19 cellular contexts compared by ENCODE assay signal in the genomic region with DNA sequence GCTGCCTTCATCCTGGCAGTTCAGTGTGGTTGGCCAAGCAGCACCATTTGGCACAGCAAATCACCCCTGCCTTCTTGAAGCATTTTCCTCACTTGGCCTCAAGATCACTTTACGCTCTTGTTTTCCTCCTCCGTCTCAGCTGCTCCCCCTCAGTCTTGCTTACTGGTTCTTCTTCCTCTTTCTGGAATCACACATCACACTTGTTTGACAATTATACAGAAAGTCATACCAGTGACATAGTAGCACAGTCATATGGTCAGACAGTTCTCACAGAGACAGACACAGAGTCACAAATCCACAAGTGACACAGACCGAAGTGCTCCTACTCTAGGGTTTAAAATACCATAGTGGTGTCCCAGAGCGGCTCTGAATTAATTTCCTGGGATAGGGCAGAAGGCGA. TPM values are rescaled to one million over a fixed set of nuclear protein-coding genes. Genes with fewer than 3 reads are reported as not detected.
A peak's percentile ranks its signal among the peaks of the same experiment; 100 is the strongest.
DNase-seq lines count a peak whose midpoint lies in the region; ATAC-seq, FAIRE-seq and TF ChIP-seq lines count a peak whose summit lies in the region.
"Had no signal": no experiment of that assay in that cellular context is flagged by ENCODE, and none has a peak within 500 bp of the region (broad histone marks: within the 10 kb centered on the region; RNA-seq: fewer than 3 reads in every experiment).

No MANE protein-coding gene starts in this region.

- H3K9me3 Mint-ChIP-seq in CD14-positive monocyte = no peaks in the 10 kb centered on the region
- H3K9me3 Mint-ChIP-seq: T-helper 2 cell treated with Interferon-gamma antibody and Interleukin-4, amounts not matched to agents 5 μg/mL and 100 μg/mL, for 36 hours had no signal

- H3K27me3 Mint-ChIP-seq in CD14-positive monocyte (ENCODE audit: low read depth in 3 of 3) = no peaks in the 10 kb centered on the region

- POLR2A ChIA-PET in GM10248 (lab: Yijun Ruan, JAX) = no interaction called here

- no peak overlapping the region for H3K27ac Mint-ChIP-seq in CD14-positive monocyte
- H3K27ac Mint-ChIP-seq: activated CD8-positive, alpha-beta T cell treated with anti-CD3 and anti-CD28 coated beads, Interleukin-2, amount 10 ng/mL, durations not matched to agents 7 days and 5 days; T-helper 2 cell treated with Interferon-gamma antibody and Interleukin-4, amounts not matched to agents 5 μg/mL and 100 μg/mL, for 36 hours had no signal

- no peaks in the 10 kb centered on the region for H3K36me3 ChIP-seq in left lung
- H3K36me3 ChIP-seq: pancreas, transverse colon had no signal

- TF ChIP-seq CTCF in CD14-positive monocyte (IDR thresholded peaks at IDR 0.05) (no peak), left lung (IDR thresholded peaks at IDR 0.05) (no peak), GM10248 (IDR thresholded peaks at IDR 0.05; ENCODE audit: control extremely low read depth, extremely low read depth, low read depth, missing control alignments) (no peak), D721Med (IDR thresholded peaks at IDR 0.05; ENCODE audit: insufficient read depth, missing control alignments) (no peak)

- DNase-seq in CD14-positive monocyte (ENCODE audit: low spot score) (peak; percentile 64), NOMO-1 treated with DMSO at 0.1 percent for 48 hours (lab: John Stamatoyannopoulos, UW; ENCODE audit: unreplicated experiment) (peak; percentile 57), left lung (no peak), GM10248 (ENCODE audit: extremely low spot score) (no peak), D721Med (ENCODE audit: insufficient read length, low spot score) (no peak)
- no peak for DNase-seq in activated CD4-positive, alpha-beta T cell treated with anti-CD3 and anti-CD28 coated beads, Interleukin-2, amount 50 U/mL, for 4 hours
- DNase-seq: activated CD8-positive, alpha-beta T cell treated with anti-CD3 and anti-CD28 coated beads, Interleukin-2, amount 10 ng/mL, durations not matched to agents 7 days and 5 days; activated effector memory CD4-positive, alpha-beta T cell treated with anti-CD3 and anti-CD28 coated beads, Interleukin-2, amount 50 U/mL, for 16 hours; body of pancreas; dorsolateral prefrontal cortex; NCI-H1092; NCI-H446; pancreas; stimulated activated CD4-positive, alpha-beta T cell treated with anti-CD3 and anti-CD28 coated beads, Interleukin-15, amount 100 ng/mL, for 24 hours; transverse colon had no signal

- CTCF ChIA-PET in GM10248 (lab: Yijun Ruan, JAX) = no interaction called here

- FAIRE-seq in D721Med (lab: Jason Lieb, UNC) = no peak
- FAIRE-seq: pancreas had no signal

- peak; percentile 46 for ATAC-seq in GM21381 (IDR thresholded peaks at IDR 0.05; ENCODE audit: unreplicated experiment)
- peak; percentile 49 for ATAC-seq in left lung
- ATAC-seq in HG02759 (IDR thresholded peaks at IDR 0.05; ENCODE audit: unreplicated experiment) = no peak
- ATAC-seq: activated CD8-positive, alpha-beta T cell treated with anti-CD3 and anti-CD28 coated beads, Interleukin-2, amount 10 ng/mL, durations not matched to agents 7 days and 5 days; body of pancreas; Panc1 had no signal

- H3K4me1 ChIP-seq in left lung = no peaks in the 10 kb centered on the region
- H3K4me1 ChIP-seq: body of pancreas, pancreas had no signal

- H3K27me3 ChIP-seq in left lung = no peaks in the 10 kb centered on the region
- H3K27me3 ChIP-seq: body of pancreas, dorsolateral prefrontal cortex, transverse colon had no signal

- intact Hi-C loops in CD14-positive monocyte (cut with micrococcal nuclease) = loop anchor here in 1 of 2 donors (10.0 kb wide), 1 partner anchor 71 kb away; no protein-coding TSS in a partner anchor
- intact Hi-C loops in left lung (cut with DNase I) = no loop called here

- peaks cover 6% of the 10 kb centered on the region for H3K4me1 Mint-ChIP-seq in CD14-positive monocyte

- H3K36me3 Mint-ChIP-seq in CD14-positive monocyte = no peaks in the 10 kb centered on the region

- H3K4me3 ChIP-seq in left lung = no peak overlapping the region
- H3K4me3 ChIP-seq: body of pancreas, dorsolateral prefrontal cortex, pancreas, transverse colon had no signal

- no peak overlapping the region for H3K27ac ChIP-seq in left lung
- H3K27ac ChIP-seq: body of pancreas, dorsolateral prefrontal cortex, pancreas, transverse colon had no signal

- H3K9me3 ChIP-seq in left lung = no peaks in the 10 kb centered on the region
- H3K9me3 ChIP-seq: body of pancreas, pancreas, transverse colon had no signal

- no peak overlapping the region for H3K4me3 Mint-ChIP-seq in CD14-positive monocyte
- H3K4me3 Mint-ChIP-seq: activated CD8-positive, alpha-beta T cell treated with anti-CD3 and anti-CD28 coated beads, Interleukin-2, amount 10 ng/mL, durations not matched to agents 7 days and 5 days; T-helper 2 cell treated with Interferon-gamma antibody and Interleukin-4, amounts not matched to agents 5 μg/mL and 100 μg/mL, for 36 hours had no signal

RNA-seq across cellular contexts. Expression of gene ARL4A, which starts 43.8 kb away (rescaled TPM):
- 100 to 1,000 TPM in 1 of 2 donors, 10 to 100 TPM in 1; 69.3 to 125 TPM for polyA plus RNA-seq in CD14-positive monocyte
- total RNA-seq in left lung = 10 to 100 TPM; 18.4 to 27.0 TPM

Comparison
In these comparisons a context has a peak if more than half of its experiments do, and no peak if none do; other contexts are left out.
1. DNase-seq: peak in CD14-positive monocyte (single experiment) and NOMO-1 treated with DMSO at 0.1 percent for 48 hours (single experiment); none in left lung (0 of 2), GM10248 (single experiment), D721Med (single experiment) and activated CD4-positive, alpha-beta T cell treated with anti-CD3 and anti-CD28 coated beads, Interleukin-2, amount 50 U/mL, for 4 hours (0 of 2).